In genomic region chr2:100380681-100381080, GRCh38 we compare ENCODE assay signal across 1 cellular context.
TF ChIP-seq lines count a peak whose summit lies in the region.

No MANE protein-coding gene starts in this region.

TF ChIP-seq in GM12878, 131 proteins besides CTCF, POLR2A, EP300 and RAD21 (continued from another document):
- no peak for TF ChIP-seq RELB (IDR thresholded peaks at IDR 0.05; ENCODE audit: low read depth)
